15 cellular contexts compared by ENCODE assay signal in genomic region chr1:11594222-11594621, GRCh38.
DNase-seq lines count a peak whose midpoint lies in the region; ATAC-seq, FAIRE-seq and TF ChIP-seq lines count a peak whose summit lies in the region.
"Had no signal": no experiment of that assay in that cellular context is flagged by ENCODE, and none has a peak within 500 bp of the region (broad histone marks: within the 10 kb centered on the region; RNA-seq: fewer than 3 reads in every experiment).

No MANE protein-coding gene starts in this region.

- DNase-seq in EL (peak; percentile 25), NCI-H2227 (lab: John Stamatoyannopoulos, UW; ENCODE audit: unreplicated experiment) (peak; percentile 67), epithelial cell of esophagus (ENCODE audit: low read depth) (peak; percentile 28), pancreas (no peak), GM19238 (ENCODE audit: insufficient read length, low spot score) (no peak), urothelium cell line (ENCODE audit: low spot score) (no peak)
- DNase-seq: activated T-cell treated with anti-CD3 and anti-CD28 coated beads, Interleukin-2, amount 50 U/mL, for 24 hours; NCI-H1417; stomach had no signal

- H3K36me3 Mint-ChIP-seq in nephron (ENCODE audit: low read depth) = no peaks in the 10 kb centered on the region

- no peaks in the 10 kb centered on the region for H3K9me3 ChIP-seq in pancreas

- FAIRE-seq in pancreas (lab: Jason Lieb, UNC) = no peak
- no peak for FAIRE-seq in urothelium cell line (lab: Jason Lieb, UNC)
- FAIRE-seq: G401.6, TTC549 had no signal

- H3K4me3 Mint-ChIP-seq in nephron = no peak overlapping the region
- H3K4me3 Mint-ChIP-seq: activated T-cell treated with anti-CD3 and anti-CD28 coated beads, Interleukin-2, amount 50 U/mL, for 24 hours; central memory CD8-positive, alpha-beta T cell had no signal

- H3K9me3 Mint-ChIP-seq in nephron = no peaks in the 10 kb centered on the region
- H3K9me3 Mint-ChIP-seq: activated T-cell treated with anti-CD3 and anti-CD28 coated beads, Interleukin-2, amount 50 U/mL, for 24 hours; central memory CD8-positive, alpha-beta T cell had no signal

- no peak overlapping the region for H3K27ac Mint-ChIP-seq in nephron
- H3K27ac Mint-ChIP-seq: activated T-cell treated with anti-CD3 and anti-CD28 coated beads, Interleukin-2, amount 50 U/mL, for 24 hours had no signal

- peak; percentile 25 for TF ChIP-seq CTCF in epithelial cell of esophagus (IDR thresholded peaks at IDR 0.05; ENCODE audit: insufficient read depth, low read depth, low read length, missing control alignments)
- TF ChIP-seq CTCF in nephron (IDR thresholded peaks at IDR 0.05; ENCODE audit: unreplicated experiment in 3 of 3) = peak; percentile 17 to 52 (median 27)
- no peak for TF ChIP-seq CTCF in pancreas (IDR thresholded peaks at IDR 0.05)

- no peaks in the 10 kb centered on the region for H3K4me1 Mint-ChIP-seq in nephron
- H3K4me1 Mint-ChIP-seq: central memory CD8-positive, alpha-beta T cell had no signal

- H3K36me3 ChIP-seq in pancreas = no peaks in the 10 kb centered on the region
- H3K36me3 ChIP-seq: stomach had no signal

- intact Hi-C loops in pancreas (cut with DNase I) = no loop called here

- no peaks in the 10 kb centered on the region for H3K27me3 ChIP-seq in pancreas

- H3K4me3 ChIP-seq in epithelial cell of esophagus (ENCODE audit: low read length) (no peak overlapping the region), pancreas (no peak overlapping the region)
- H3K4me3 ChIP-seq: stomach had no signal

- H3K4me1 ChIP-seq in pancreas = no peaks in the 10 kb centered on the region
- H3K4me1 ChIP-seq: stomach had no signal

- peaks cover 34% of the 10 kb centered on the region for H3K27me3 Mint-ChIP-seq in nephron (ENCODE audit: low read depth)

- no peak overlapping the region for H3K27ac ChIP-seq in pancreas
- H3K27ac ChIP-seq: HL-60, stomach had no signal

- ATAC-seq in pancreas (no peak), GM19023 (IDR thresholded peaks at IDR 0.05; ENCODE audit: unreplicated experiment) (no peak)

- WGBS in pancreas, 2 donors = 11 to 13% methylated on average over 12 of the region's 12 CpGs

Comparison
In these comparisons a context has a peak if more than half of its experiments do, and no peak if none do; other contexts are left out.
1. DNase-seq: peak in EL (single experiment), NCI-H2227 (single experiment) and epithelial cell of esophagus (single experiment); none in pancreas (0 of 6), GM19238 (single experiment) and urothelium cell line (single experiment).
2. CTCF ChIP-seq: peak in epithelial cell of esophagus (single experiment) and nephron (3 of 3); none in pancreas (0 of 4).